Comparison of ENCODE assay signal across 8 cellular contexts in the genomic region with DNA sequence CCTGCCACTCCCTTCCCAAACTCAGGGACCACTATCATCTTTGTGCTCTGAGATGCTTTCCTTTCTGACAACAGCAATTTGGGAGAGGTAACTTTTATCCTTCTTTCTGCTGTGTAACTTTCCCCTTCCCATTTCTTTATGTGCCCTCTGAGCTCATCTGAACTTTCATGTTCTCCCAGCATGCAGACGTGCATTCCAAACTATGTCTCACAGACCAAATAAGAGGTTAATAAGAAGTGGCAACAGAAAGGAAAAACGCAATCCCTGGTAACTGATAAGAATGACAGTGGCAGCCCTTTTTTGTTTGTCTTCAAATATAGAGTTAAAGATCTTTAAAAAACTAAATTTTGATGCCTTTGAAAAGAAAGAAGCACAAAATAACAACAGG.
DNase-seq lines count a peak whose midpoint lies in the region; ATAC-seq, FAIRE-seq and TF ChIP-seq lines count a peak whose summit lies in the region.

No MANE protein-coding gene starts in this region.

- DNase-seq in T-helper 1 cell (no peak), fibroblast of pulmonary artery (ENCODE audit: low read depth) (peak; percentile 70), GM19239 (ENCODE audit: insufficient read length, low spot score) (no peak)
- no peak for DNase-seq in activated CD4-positive, alpha-beta memory T cell treated with anti-CD3 and anti-CD28 coated beads for 36 hours
- no peak for DNase-seq in stimulated activated effector memory CD8-positive, alpha-beta T cell treated with anti-CD3 and anti-CD28 coated beads, Interleukin-12 subunit alpha, Interleukin-12 subunit beta, amount 100 ng/mL, for 72 hours (ENCODE audit: low spot score in 2 of 2)

- TF ChIP-seq CTCF in fibroblast of pulmonary artery (IDR thresholded peaks at IDR 0.05; ENCODE audit: low read length, missing control alignments) = no peak

- POLR2A ChIA-PET in activated CD4-positive, alpha-beta memory T cell treated with anti-CD3 and anti-CD28 coated beads for 36 hours (lab: Charles Lee) = interaction anchor here (1.9 to 3.9 kb wide), 3 partner anchors 10 to 37 kb away, joined by 6 to 34 read pairs (median 8); no protein-coding TSS in a partner anchor

- CTCF ChIA-PET in activated CD4-positive, alpha-beta memory T cell treated with anti-CD3 and anti-CD28 coated beads for 36 hours (lab: Charles Lee) = interaction anchor here (1.0 to 1.2 kb wide), 2 partner anchors 11 to 44 kb away, joined by 3 to 6 read pairs; no protein-coding TSS in a partner anchor

- peaks cover 61% of the 10 kb centered on the region for H3K36me3 Mint-ChIP-seq in T-helper 1 cell treated with Interleukin-12 subunit alpha and Interleukin-12 subunit beta and Interleukin-4 antibody, amounts not matched to agents 30 μg/mL and 1 μg/mL, for 36 hours (ENCODE audit: low read depth)
- H3K36me3 Mint-ChIP-seq in activated CD4-positive, alpha-beta memory T cell treated with anti-CD3 and anti-CD28 coated beads for 36 hours = peaks cover 81% of the 10 kb centered on the region
- peaks cover 99% of the 10 kb centered on the region for H3K36me3 Mint-ChIP-seq in stimulated activated effector memory CD8-positive, alpha-beta T cell treated with anti-CD3 and anti-CD28 coated beads, Interleukin-12 subunit alpha, Interleukin-12 subunit beta, amount 100 ng/mL, for 72 hours

- H3K4me3 Mint-ChIP-seq in T-helper 1 cell treated with Interleukin-12 subunit alpha and Interleukin-12 subunit beta and Interleukin-4 antibody, amounts not matched to agents 30 μg/mL and 1 μg/mL, for 36 hours = no peak overlapping the region
- H3K4me3 Mint-ChIP-seq in activated CD4-positive, alpha-beta memory T cell treated with anti-CD3 and anti-CD28 coated beads for 36 hours = no peak overlapping the region
- H3K4me3 Mint-ChIP-seq in stimulated activated effector memory CD8-positive, alpha-beta T cell treated with anti-CD3 and anti-CD28 coated beads, Interleukin-12 subunit alpha, Interleukin-12 subunit beta, amount 100 ng/mL, for 72 hours = peak overlapping the region; percentile 21

- H3K27me3 Mint-ChIP-seq in T-helper 1 cell treated with Interleukin-12 subunit alpha and Interleukin-12 subunit beta and Interleukin-4 antibody, amounts not matched to agents 30 μg/mL and 1 μg/mL, for 36 hours (ENCODE audit: low read depth) = peaks cover 16% of the 10 kb centered on the region
- no peaks in the 10 kb centered on the region for H3K27me3 Mint-ChIP-seq in activated CD4-positive, alpha-beta memory T cell treated with anti-CD3 and anti-CD28 coated beads for 36 hours

- H3K4me3 ChIP-seq in fibroblast of pulmonary artery (replicated peaks; ENCODE audit: low read depth, low read length) = no peak overlapping the region

- H3K9me3 Mint-ChIP-seq in T-helper 1 cell treated with Interleukin-12 subunit alpha and Interleukin-12 subunit beta and Interleukin-4 antibody, amounts not matched to agents 30 μg/mL and 1 μg/mL, for 36 hours = no peaks in the 10 kb centered on the region
- no peaks in the 10 kb centered on the region for H3K9me3 Mint-ChIP-seq in activated CD4-positive, alpha-beta memory T cell treated with anti-CD3 and anti-CD28 coated beads for 36 hours
- H3K9me3 Mint-ChIP-seq in stimulated activated effector memory CD8-positive, alpha-beta T cell treated with anti-CD3 and anti-CD28 coated beads, Interleukin-12 subunit alpha, Interleukin-12 subunit beta, amount 100 ng/mL, for 72 hours = no peaks in the 10 kb centered on the region

- intact Hi-C loops in activated CD4-positive, alpha-beta memory T cell treated with anti-CD3 and anti-CD28 coated beads for 36 hours (cut with micrococcal nuclease) = loop anchor here (1.0 to 2.0 kb wide), 5 partner anchors 13 to 251 kb away; no protein-coding TSS in a partner anchor

- no peak for ATAC-seq in stimulated activated effector memory CD8-positive, alpha-beta T cell treated with anti-CD3 and anti-CD28 coated beads, Interleukin-12 subunit alpha, Interleukin-12 subunit beta, amount 100 ng/mL, for 72 hours
- ATAC-seq in GM18907 (IDR thresholded peaks at IDR 0.05; ENCODE audit: unreplicated experiment) = no peak
- no peak for ATAC-seq in HG03354 (IDR thresholded peaks at IDR 0.05; ENCODE audit: poor library complexity, severe bottlenecking, unreplicated experiment)

- H3K27ac Mint-ChIP-seq in T-helper 1 cell treated with Interleukin-12 subunit alpha and Interleukin-12 subunit beta and Interleukin-4 antibody, amounts not matched to agents 30 μg/mL and 1 μg/mL, for 36 hours = peak overlapping the region; percentile 53
- peak overlapping the region; percentile 86 for H3K27ac Mint-ChIP-seq in activated CD4-positive, alpha-beta memory T cell treated with anti-CD3 and anti-CD28 coated beads for 36 hours
- peak overlapping the region; percentile 81 for H3K27ac Mint-ChIP-seq in stimulated activated effector memory CD8-positive, alpha-beta T cell treated with anti-CD3 and anti-CD28 coated beads, Interleukin-12 subunit alpha, Interleukin-12 subunit beta, amount 100 ng/mL, for 72 hours

- FAIRE-seq in GM19239 (lab: Jason Lieb, UNC) = no peak

- H3K4me1 Mint-ChIP-seq in T-helper 1 cell treated with Interleukin-12 subunit alpha and Interleukin-12 subunit beta and Interleukin-4 antibody, amounts not matched to agents 30 μg/mL and 1 μg/mL, for 36 hours (ENCODE audit: low read depth) = peaks cover 58% of the 10 kb centered on the region
- H3K4me1 Mint-ChIP-seq in activated CD4-positive, alpha-beta memory T cell treated with anti-CD3 and anti-CD28 coated beads for 36 hours (ENCODE audit: low read depth) = peaks cover 100% of the 10 kb centered on the region
- H3K4me1 Mint-ChIP-seq in stimulated activated effector memory CD8-positive, alpha-beta T cell treated with anti-CD3 and anti-CD28 coated beads, Interleukin-12 subunit alpha, Interleukin-12 subunit beta, amount 100 ng/mL, for 72 hours = peaks cover 88% of the 10 kb centered on the region
